Comparison of ENCODE assay signal across 8 cellular contexts in the genomic region with DNA sequence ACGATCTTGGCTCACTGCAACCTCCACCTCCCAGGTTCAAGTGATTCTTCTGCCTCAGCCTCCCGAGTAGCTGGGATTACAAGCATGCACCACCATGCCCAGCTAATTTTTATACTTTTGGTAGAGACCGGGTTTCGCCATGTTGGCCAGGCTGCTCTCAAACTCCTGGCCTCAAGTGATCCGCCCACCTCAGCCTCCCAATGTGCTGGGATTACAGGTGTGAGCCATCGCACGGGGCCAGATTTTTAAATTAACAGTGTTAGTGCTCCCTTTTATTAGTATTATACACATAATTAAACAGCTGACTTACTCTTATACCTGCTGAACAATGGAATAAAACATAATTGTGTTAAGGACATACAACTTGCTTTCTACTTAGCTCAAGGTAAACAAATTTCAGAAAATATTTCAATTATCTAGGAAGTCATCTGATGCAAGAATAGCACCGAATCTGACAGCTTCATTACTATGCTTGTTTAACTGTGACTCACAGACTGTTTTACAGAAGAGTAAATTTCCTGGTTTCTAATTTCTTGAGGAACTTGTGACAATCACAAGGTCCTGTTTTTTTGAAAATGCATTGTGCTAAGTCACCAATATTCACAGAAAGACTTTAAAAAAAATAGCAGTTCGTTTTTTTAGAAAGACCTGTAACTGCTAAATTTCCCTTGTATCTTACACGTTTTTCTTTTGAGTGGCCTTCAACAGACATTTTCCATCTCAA. TPM values are rescaled to one million over a fixed set of nuclear protein-coding genes. Genes with fewer than 3 reads are reported as not detected.
DNase-seq lines count a peak whose midpoint lies in the region; ATAC-seq, FAIRE-seq and TF ChIP-seq lines count a peak whose summit lies in the region.

No MANE protein-coding gene starts in this region.

- BruUV-seq in HepG2 (replicated peaks; lab: Mats Ljungman, UMichigan): no TSS peak

- TF ChIP-seq CTCF in 22Rv1 (IDR thresholded peaks at IDR 0.05) (no peak), astrocyte of the spinal cord (IDR thresholded peaks at IDR 0.05; ENCODE audit: low read depth, low read length) (no peak), HepG2 (CRISPR knock-in tag; IDR thresholded peaks at IDR 0.05) (no peak), uterus (IDR thresholded peaks at IDR 0.05) (no peak), testis (IDR thresholded peaks at IDR 0.05) (no peak)

- intact Hi-C loops in HepG2 (cut with micrococcal nuclease; ENCODE audit: unreplicated experiment): no loop called here
- intact Hi-C loops in uterus (cut with DNase I; ENCODE audit: low total_unique reads): no loop called here
- intact Hi-C loops in testis (cut with DNase I; ENCODE audit: low total_unique reads): no loop called here

- H3K4me1 ChIP-seq in HepG2 (ENCODE audit: insufficient read depth, low read length) (peaks cover 56% of the 10 kb centered on the region), uterus (no peaks in the 10 kb centered on the region), testis (no peaks in the 10 kb centered on the region)

- no peak for ATAC-seq in HepG2
- ATAC-seq in HG03175 (IDR thresholded peaks at IDR 0.05; ENCODE audit: unreplicated experiment): no peak

- no peaks in the 10 kb centered on the region for H3K36me3 ChIP-seq in HepG2 (replicated peaks in 1 of 2; ENCODE audit: control insufficient read depth in 1 of 2, insufficient read depth in 2 of 2, low read length in 2 of 2)
- no peaks in the 10 kb centered on the region for H3K36me3 ChIP-seq in uterus
- no peaks in the 10 kb centered on the region for H3K36me3 ChIP-seq in testis (ENCODE audit: low read depth, missing control alignments)

- 78% methylated on average over 10 of the region's 10 CpGs for WGBS in HepG2 (ENCODE audit: low lambda C conversion rate)
- 80 to 82% methylated on average over 10 of the region's 10 CpGs for WGBS in testis, 2 donors

- no peak for TF ChIP-seq POLR2A in HepG2 (IDR thresholded peaks at IDR 0.05; ENCODE audit: insufficient read depth in 1 of 2, low read depth in 2 of 2, low read length in 2 of 2)
- TF ChIP-seq POLR2A in uterus (IDR thresholded peaks at IDR 0.05): no peak
- no peak for TF ChIP-seq POLR2A in testis (IDR thresholded peaks at IDR 0.05)

- no peak overlapping the region for H2AFZ ChIP-seq in HepG2 (ENCODE audit: low read length)

- no peaks in the 10 kb centered on the region for H3K9me3 ChIP-seq in HepG2 (ENCODE audit: low read length)
- no peaks in the 10 kb centered on the region for H3K9me3 ChIP-seq in uterus
- no peaks in the 10 kb centered on the region for H3K9me3 ChIP-seq in testis

- H3K27ac ChIP-seq in 22Rv1 (peak overlapping the region; percentile 17; the same call in 1 of the 2 replicates), HepG2 (ENCODE audit: extremely low read length, insufficient read depth, low read length) (peak overlapping the region; percentile 42), uterus (peak overlapping the region in 1 of 2 donors; percentile 34), testis (peak overlapping the region in 1 of 2 donors; percentile 39)

- H3K27me3 ChIP-seq in HepG2 (ENCODE audit: control insufficient read depth in 1 of 2, insufficient read depth in 2 of 2, low read length in 2 of 2): no peaks in the 10 kb centered on the region
- H3K27me3 ChIP-seq in uterus: no peaks in the 10 kb centered on the region
- H3K27me3 ChIP-seq in testis: no peaks in the 10 kb centered on the region

- CTCF ChIA-PET in HepG2 (lab: Yijun Ruan, JAX; ENCODE audit: low intra/inter-chr PET ratio, low total read pairs): no interaction called here

- no peak overlapping the region for H3K4me3 ChIP-seq in astrocyte of the spinal cord (ENCODE audit: low read depth, low read length)
- no peak overlapping the region for H3K4me3 ChIP-seq in HepG2 (replicated peaks in 1 of 3; ENCODE audit: insufficient read depth in 1 of 3, low read depth in 2 of 3, low read length in 3 of 3)
- H3K4me3 ChIP-seq in uterus: no peak overlapping the region
- H3K4me3 ChIP-seq in testis: no peak overlapping the region

- peak; percentile 26 for FAIRE-seq in HepG2 (lab: Jason Lieb, UNC)

- POLR2A ChIA-PET in HepG2 (lab: Yijun Ruan, JAX): interaction anchor here (1.1 to 1.6 kb wide), 3 partner anchors 9 to 34 kb away, joined by 3 to 13 read pairs (median 8); no protein-coding TSS in a partner anchor

- H3K4me2 ChIP-seq in HepG2 (ENCODE audit: low read depth, low read length): no peak overlapping the region

- peaks cover 3% of the 10 kb centered on the region for H3K79me2 ChIP-seq in HepG2 (ENCODE audit: insufficient read depth, low read length)

- H3K9ac ChIP-seq in HepG2 (ENCODE audit: insufficient read depth, low read depth, low read length): no peak overlapping the region

- TF ChIP-seq EP300 in HepG2 (IDR thresholded peaks at IDR 0.05; ENCODE audit: low read depth in 2 of 2, low read length in 2 of 2): peak in 1 of 2 experiments; percentile 50; a peak in 1 of 4 replicates
- TF ChIP-seq EP300 in HepG2 (CRISPR knock-in tag; IDR thresholded peaks at IDR 0.05; ENCODE audit: borderline replicate concordance): no peak

- no peak for TF ChIP-seq RAD21 in HepG2 (CRISPR knock-in tag; IDR thresholded peaks at IDR 0.05)

- in situ Hi-C loops in KBM-7 (cut with MboI; ENCODE audit: low pct_unique_long_range_greater_than_20kb, low sequenced_read_pairs): no loop called here
- in situ Hi-C loops in astrocyte of the spinal cord (cut with HindIII; ENCODE audit: low sequenced_read_pairs): no loop called here
- in situ Hi-C loops in HepG2 (cut with HindIII; ENCODE audit: extremely low pct_ligation_motif_present, low pct_unique_long_range_greater_than_20kb): no loop called here

- no peaks in the 10 kb centered on the region for H4K20me1 ChIP-seq in HepG2 (ENCODE audit: insufficient read depth, low read length)

- DNase-seq in KBM-7 (peak; percentile 34), astrocyte of the spinal cord (ENCODE audit: low read depth, low spot score) (peak; percentile 75), HepG2 (ENCODE audit: low spot score) (peak; percentile 38), uterus (no peak), testis (no peak), cortex of kidney (lab: John Stamatoyannopoulos, UW) (no peak)

TF ChIP-seq in HepG2, 621 proteins besides CTCF, POLR2A, EP300 and RAD21 (continues in another document):
- TF ChIP-seq ZNF33B (CRISPR knock-in tag; IDR thresholded peaks at IDR 0.05) (no peak), RORA (CRISPR knock-in tag; IDR thresholded peaks at IDR 0.05) (no peak), NFE2L2 (IDR thresholded peaks at IDR 0.05; ENCODE audit: low read length) (no peak), STAG1 (CRISPR knock-in tag; IDR thresholded peaks at IDR 0.05) (no peak), KMT2B (CRISPR knock-in tag; IDR thresholded peaks at IDR 0.05) (no peak), SOX5 (CRISPR knock-in tag; IDR thresholded peaks at IDR 0.05; ENCODE audit: borderline replicate concordance) (peak; percentile 8; the same call in 1 of the 2 replicates), MYC (CRISPR knock-in tag; IDR thresholded peaks at IDR 0.05; ENCODE audit: borderline replicate concordance) (no peak)
- TF ChIP-seq, protein P1, sequence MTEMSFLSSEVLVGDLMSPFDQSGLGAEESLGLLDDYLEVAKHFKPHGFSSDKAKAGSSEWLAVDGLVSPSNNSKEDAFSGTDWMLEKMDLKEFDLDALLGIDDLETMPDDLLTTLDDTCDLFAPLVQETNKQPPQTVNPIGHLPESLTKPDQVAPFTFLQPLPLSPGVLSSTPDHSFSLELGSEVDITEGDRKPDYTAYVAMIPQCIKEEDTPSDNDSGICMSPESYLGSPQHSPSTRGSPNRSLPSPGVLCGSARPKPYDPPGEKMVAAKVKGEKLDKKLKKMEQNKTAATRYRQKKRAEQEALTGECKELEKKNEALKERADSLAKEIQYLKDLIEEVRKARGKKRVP (CRISPR knock-in tag; IDR thresholded peaks at IDR 0.05): peak in 1 of 2 experiments; percentile 92; a peak in 2 of 4 replicates
- TF ChIP-seq, protein P2, sequence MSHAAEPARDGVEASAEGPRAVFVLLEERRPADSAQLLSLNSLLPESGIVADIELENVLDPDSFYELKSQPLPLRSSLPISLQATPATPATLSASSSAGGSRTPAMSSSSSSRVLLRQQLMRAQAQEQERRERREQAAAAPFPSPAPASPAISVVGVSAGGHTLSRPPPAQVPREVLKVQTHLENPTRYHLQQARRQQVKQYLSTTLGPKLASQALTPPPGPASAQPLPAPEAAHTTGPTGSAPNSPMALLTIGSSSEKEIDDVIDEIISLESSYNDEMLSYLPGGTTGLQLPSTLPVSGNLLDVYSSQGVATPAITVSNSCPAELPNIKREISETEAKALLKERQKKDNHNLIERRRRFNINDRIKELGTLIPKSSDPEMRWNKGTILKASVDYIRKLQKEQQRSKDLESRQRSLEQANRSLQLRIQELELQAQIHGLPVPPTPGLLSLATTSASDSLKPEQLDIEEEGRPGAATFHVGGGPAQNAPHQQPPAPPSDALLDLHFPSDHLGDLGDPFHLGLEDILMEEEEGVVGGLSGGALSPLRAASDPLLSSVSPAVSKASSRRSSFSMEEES (CRISPR knock-in tag; IDR thresholded peaks at IDR 0.05): peak; percentile 25; the same call in 1 of the 2 replicates

RNA-seq across cellular contexts. Expression of a gene that starts 51.2 kb away (rescaled TPM):
- 21.3 and 28.1 TPM in 2 replicates for total RNA-seq in HepG2 (2016; rRNA removed; fragmentation: Illumina TruSeq; extraction: Trizol)
- total RNA-seq in HepG2 (2016; cell fraction: cytosol; rRNA removed; fragmentation: Illumina TruSeq; extraction: Trizol; ENCODE audit: low read depth): 6.0 and 6.9 TPM in 2 replicates
- total RNA-seq in HepG2 (2016; cell fraction: insoluble cytoplasmic fraction; rRNA removed; fragmentation: Illumina TruSeq; extraction: Trizol): 22.4 and 29.7 TPM in 2 replicates
- 15.7 and 18.0 TPM in 2 replicates for total RNA-seq in HepG2 (2016; cell fraction: membrane; rRNA removed; fragmentation: Illumina TruSeq; extraction: Trizol)
- 19.0 and 22.0 TPM in 2 replicates for total RNA-seq in HepG2 (2016; cell fraction: nucleus; rRNA removed; fragmentation: Illumina TruSeq; extraction: Trizol)
- polyA plus RNA-seq in HepG2 (2011; rRNA removed): 9.9 and 10.1 TPM in 2 replicates
- 6.6 and 8.9 TPM in 2 replicates for polyA plus RNA-seq in HepG2 (2011; cell fraction: cytosol; rRNA removed)
- polyA plus RNA-seq in HepG2 (2011; cell fraction: nucleus; rRNA removed): 6.8 and 7.4 TPM in 2 replicates
- polyA plus RNA-seq in HepG2 (2012): 8.4 and 12.6 TPM in 2 replicates
- 1.8 and 2.3 TPM in 2 replicates for polyA plus RNA-seq in HepG2 (2016; cell fraction: cytosol; fragmentation: Illumina TruSeq; extraction: Trizol; ENCODE audit: low read depth)
- 19.3 and 20.2 TPM in 2 replicates for polyA plus RNA-seq in HepG2 (2016; cell fraction: insoluble cytoplasmic fraction; fragmentation: Illumina TruSeq; extraction: Trizol; ENCODE audit: low read depth)
- polyA plus RNA-seq in HepG2 (2016; cell fraction: membrane; fragmentation: Illumina TruSeq; extraction: Trizol; ENCODE audit: low read depth): 6.7 and 7.2 TPM in 2 replicates
- polyA plus RNA-seq in HepG2 (2016; cell fraction: nucleus; fragmentation: Illumina TruSeq; extraction: Trizol; ENCODE audit: insufficient read depth, low read depth): 28.6 and 33.9 TPM in 2 replicates
- 14.8 and 27.8 TPM in 2 replicates for polyA minus RNA-seq in HepG2 (2011; rRNA and poly(A)+ RNA removed; ENCODE audit: low replicate concordance)
- 13.6 and 18.8 TPM in 2 replicates for polyA minus RNA-seq in HepG2 (2011; cell fraction: cytosol; rRNA and poly(A)+ RNA removed)
- 14.2 and 17.7 TPM in 2 replicates for polyA minus RNA-seq in HepG2 (2011; cell fraction: nucleus; rRNA and poly(A)+ RNA removed)
- total RNA-seq in uterus: 10 to 100 TPM; 12.9 to 78.1 (median 27.5) TPM
- 10 to 100 TPM; 46.8 to 67.6 TPM for total RNA-seq in testis
- polyA plus RNA-seq in testis (ENCODE audit: insufficient read depth, low read depth, low replicate concordance): 83.5 TPM

Comparison
In these comparisons a context has a peak if more than half of its experiments do, and no peak if none do; other contexts are left out.
1. DNase-seq: peak in KBM-7 (single experiment), astrocyte of the spinal cord (single experiment) and HepG2 (single experiment); none in uterus (0 of 2), testis (single experiment) and cortex of kidney (single experiment).